In the genomic region with DNA sequence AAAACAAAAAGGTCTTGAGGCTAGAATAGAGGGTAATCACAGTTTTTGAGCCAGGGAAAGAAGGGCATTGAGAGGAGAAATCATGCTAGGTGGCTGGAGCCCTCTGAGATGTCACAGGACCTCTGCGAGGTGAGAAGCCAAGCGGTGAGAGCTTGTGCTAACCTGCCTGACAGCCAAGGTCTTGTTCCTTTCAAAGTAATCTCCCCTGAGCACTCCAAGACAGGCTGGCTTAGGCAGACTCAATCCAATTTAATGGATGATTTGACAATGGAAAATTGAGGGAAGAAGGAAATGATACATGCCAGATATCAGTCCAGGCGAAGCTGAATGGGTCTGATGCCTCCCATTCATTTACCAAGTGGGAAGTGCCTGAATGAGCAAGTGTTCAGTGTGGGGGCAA, we compare ENCODE assay signal across 20 cellular contexts.
"Had no signal": no experiment of that assay in that cellular context is flagged by ENCODE, and none has a peak within 500 bp of the region (broad histone marks: within the 10 kb centered on the region; RNA-seq: fewer than 3 reads in every experiment).

No MANE protein-coding gene starts in this region.

- DNase-seq: cerebellar nuclear complex; hypothalamus; left lung; mesenchymal stem cell; midbrain; occipital lobe; pancreas; sigmoid colon; stimulated activated CD4-positive, alpha-beta T cell treated with anti-CD3 and anti-CD28 coated beads, Interleukin-2, amount 100 ng/mL, for 24 hours; stimulated activated CD4-positive, alpha-beta T cell treated with anti-CD3 and anti-CD28 coated beads, Interleukin-4, amount 100 ng/mL, for 4 hours; stimulated activated naive B cell treated with anti-CD40 and anti-IgM and Interleukin-4, amounts not matched to agents 10 μg/mL and 1 μg/mL and 100 μg/mL, for 72 hours; stimulated activated naive CD8-positive, alpha-beta T cell treated with anti-CD3 and anti-CD28 coated beads, Interleukin-15, amount 100 ng/mL, for 72 hours; testis had no signal

- H3K4me3 ChIP-seq: heart right ventricle, left lung, lung, pancreas, sigmoid colon, skin epidermis, testis, tibial nerve had no signal

- H3K36me3 ChIP-seq: heart right ventricle, left lung, pancreas, sigmoid colon, tibial nerve had no signal

- H3K4me1 ChIP-seq: left lung, pancreas, testis, tibial nerve had no signal

- H3K36me3 Mint-ChIP-seq: natural killer cell treated with Interleukin-12 subunit alpha and Interleukin-12 subunit beta and Interleukin-15 and Interleukin-18, amount 100 ng/mL, for 72 hours; stimulated activated naive B cell treated with anti-CD40 and anti-IgM and Interleukin-4, amounts not matched to agents 10 μg/mL and 1 μg/mL and 100 μg/mL, for 72 hours had no signal

- H3K27me3 Mint-ChIP-seq: dendritic cell treated with granulocyte-macrophage colony-stimulating factor and Interleukin-4, amounts not matched to agents 40 ng/mL and 50 ng/mL, for 4 days; natural killer cell treated with Interleukin-12 subunit alpha and Interleukin-12 subunit beta and Interleukin-15 and Interleukin-18, amount 100 ng/mL, for 72 hours; stimulated activated naive B cell treated with anti-CD40 and anti-IgM and Interleukin-4, amounts not matched to agents 10 μg/mL and 1 μg/mL and 100 μg/mL, for 72 hours; stimulated activated naive CD8-positive, alpha-beta T cell treated with anti-CD3 and anti-CD28 coated beads, Interleukin-15, amount 100 ng/mL, for 72 hours had no signal

- H3K9me3 Mint-ChIP-seq: stimulated activated naive B cell treated with anti-CD40 and anti-IgM and Interleukin-4, amounts not matched to agents 10 μg/mL and 1 μg/mL and 100 μg/mL, for 72 hours had no signal

- H3K27ac ChIP-seq: heart right ventricle, left lung, pancreas, sigmoid colon, skin epidermis, testis, tibial nerve had no signal

- H3K27me3 ChIP-seq: heart right ventricle, left lung, pancreas, sigmoid colon, testis, tibial nerve had no signal

- H3K4me3 Mint-ChIP-seq: dendritic cell treated with granulocyte-macrophage colony-stimulating factor and Interleukin-4, amounts not matched to agents 40 ng/mL and 50 ng/mL, for 4 days; natural killer cell treated with Interleukin-12 subunit alpha and Interleukin-12 subunit beta and Interleukin-15 and Interleukin-18, amount 100 ng/mL, for 72 hours; stimulated activated naive B cell treated with anti-CD40 and anti-IgM and Interleukin-4, amounts not matched to agents 10 μg/mL and 1 μg/mL and 100 μg/mL, for 72 hours; stimulated activated naive CD8-positive, alpha-beta T cell treated with anti-CD3 and anti-CD28 coated beads, Interleukin-15, amount 100 ng/mL, for 72 hours had no signal

- H3K27ac Mint-ChIP-seq: dendritic cell treated with granulocyte-macrophage colony-stimulating factor and Interleukin-4, amounts not matched to agents 40 ng/mL and 50 ng/mL, for 4 days; natural killer cell treated with Interleukin-12 subunit alpha and Interleukin-12 subunit beta and Interleukin-15 and Interleukin-18, amount 100 ng/mL, for 72 hours; progenitor cell of endocrine pancreas; stimulated activated naive B cell treated with anti-CD40 and anti-IgM and Interleukin-4, amounts not matched to agents 10 μg/mL and 1 μg/mL and 100 μg/mL, for 72 hours; stimulated activated naive CD8-positive, alpha-beta T cell treated with anti-CD3 and anti-CD28 coated beads, Interleukin-15, amount 100 ng/mL, for 72 hours had no signal

- H3K4me1 Mint-ChIP-seq: stimulated activated naive B cell treated with anti-CD40 and anti-IgM and Interleukin-4, amounts not matched to agents 10 μg/mL and 1 μg/mL and 100 μg/mL, for 72 hours; stimulated activated naive CD8-positive, alpha-beta T cell treated with anti-CD3 and anti-CD28 coated beads, Interleukin-15, amount 100 ng/mL, for 72 hours had no signal

- H3K9me3 ChIP-seq: heart right ventricle, left lung, pancreas, sigmoid colon, testis, tibial nerve had no signal

- ATAC-seq: left lung; natural killer cell treated with Interleukin-12 subunit alpha and Interleukin-12 subunit beta and Interleukin-15 and Interleukin-18, amount 100 ng/mL, for 72 hours; pancreas; stimulated activated naive B cell treated with anti-CD40 and anti-IgM and Interleukin-4, amounts not matched to agents 10 μg/mL and 1 μg/mL and 100 μg/mL, for 72 hours; stimulated activated naive CD8-positive, alpha-beta T cell treated with anti-CD3 and anti-CD28 coated beads, Interleukin-15, amount 100 ng/mL, for 72 hours had no signal
